In the genomic region with DNA sequence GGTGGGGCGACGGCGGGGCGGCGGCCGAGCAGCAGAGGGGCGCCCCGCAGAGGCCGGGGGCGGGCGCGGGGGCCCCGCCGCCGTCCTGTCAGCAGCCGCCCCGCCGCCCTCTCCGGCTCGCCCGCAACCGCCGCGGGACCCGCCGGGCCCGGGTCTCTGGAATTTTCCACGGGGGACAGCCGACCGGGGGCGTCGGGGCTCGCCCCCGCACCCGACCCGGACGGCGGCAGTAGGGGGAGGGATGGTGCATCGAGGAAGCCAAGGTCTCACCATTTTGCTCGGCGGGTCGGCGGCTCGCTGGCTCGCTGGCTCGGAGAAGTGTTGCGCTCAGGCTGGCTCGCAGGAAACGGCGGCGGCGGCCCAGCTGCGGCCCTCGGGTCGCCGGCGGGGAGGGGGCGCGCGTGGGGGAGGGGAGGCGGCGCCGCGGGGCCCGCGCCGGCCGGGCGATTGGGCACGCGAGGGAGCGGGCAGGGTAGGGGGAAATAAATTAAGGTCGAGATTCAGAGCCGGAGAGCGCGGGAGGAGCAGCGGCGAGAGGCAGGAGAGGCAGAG, we compare ENCODE assay signal across 8 cellular contexts. TPM values are rescaled to one million over a fixed set of nuclear protein-coding genes. Genes with fewer than 3 reads are reported as not detected.
A peak's percentile ranks its signal among the peaks of the same experiment; 100 is the strongest.
DNase-seq lines count a peak whose midpoint lies in the region; ATAC-seq and TF ChIP-seq lines count a peak whose summit lies in the region.

No MANE protein-coding gene starts in this region.

- peak overlapping the region; percentile 54 to 73 for H2BK12ac ChIP-seq in mesenchymal stem cell (ENCODE audit: low read length in 2 of 2)

- H2AFZ ChIP-seq in mesenchymal stem cell (ENCODE audit: low read depth, low read length), result peak overlapping the region; percentile 29

- peak overlapping the region; percentile 86 for H2BK15ac ChIP-seq in mesenchymal stem cell (ENCODE audit: low read depth, poor library complexity, severe bottlenecking)

- H3K9me3 ChIP-seq in mesenchymal stem cell (ENCODE audit: control insufficient read depth, low read length), result no peaks in the 10 kb centered on the region

- H3K18ac ChIP-seq in mesenchymal stem cell (ENCODE audit: low read depth in 1 of 2, low read length in 2 of 2), result peak overlapping the region; percentile 81 to 94

- H2BK120ac ChIP-seq in mesenchymal stem cell (ENCODE audit: low read depth, low read length), result peak overlapping the region; percentile 84

- DNase-seq in NCI-H82 (lab: John Stamatoyannopoulos, UW) (peak; percentile 59), NCI-H82 treated with DMSO at 0.1 percent for 48 hours (lab: John Stamatoyannopoulos, UW; ENCODE audit: unreplicated experiment) (no peak), choroid plexus epithelial cell (ENCODE audit: low read depth) (no peak), mesenchymal stem cell (no peak), NOMO-1 treated with DMSO at 0.1 percent for 48 hours (lab: John Stamatoyannopoulos, UW; ENCODE audit: unreplicated experiment) (no peak)
- DNase-seq in stimulated activated CD8-positive, alpha-beta memory T cell treated with anti-CD3 and anti-CD28 coated beads, Interleukin-4, amount 100 ng/mL, for 24 hours (ENCODE audit: low read depth), result peak; percentile 28

- H3K79me1 ChIP-seq in mesenchymal stem cell (replicated peaks; ENCODE audit: low read length, poor library complexity, severe bottlenecking), result no peaks in the 10 kb centered on the region

- peak overlapping the region; percentile 72 for H4K91ac ChIP-seq in mesenchymal stem cell (ENCODE audit: low read length)

- peak overlapping the region; percentile 74 to 89 for H3K14ac ChIP-seq in mesenchymal stem cell (ENCODE audit: low read length in 2 of 2)

- TF ChIP-seq CTCF in choroid plexus epithelial cell (conservative IDR thresholded peaks at IDR 0.05; ENCODE audit: low read depth, low read length), result no peak

- H2BK5ac ChIP-seq in mesenchymal stem cell (ENCODE audit: low read depth, low read length, poor library complexity, severe bottlenecking), result peak overlapping the region; percentile 84

- H3K4me2 ChIP-seq in mesenchymal stem cell (ENCODE audit: low read length, poor library complexity, severe bottlenecking), result peak overlapping the region; percentile 92

- WGBS in mesenchymal stem cell, result 0% methylated on average over 17 of the region's 78 CpGs

- peak overlapping the region; percentile 75 for H4K8ac ChIP-seq in mesenchymal stem cell (ENCODE audit: low read length)

- H3K9ac ChIP-seq in mesenchymal stem cell (ENCODE audit: low read length), result peak overlapping the region; percentile 95

- H3K4me3 ChIP-seq in choroid plexus epithelial cell (ENCODE audit: low read depth, low read length) (peak overlapping the region; percentile 93), mesenchymal stem cell (ENCODE audit: insufficient read depth in 1 of 2, low read depth in 1 of 2, low read length in 2 of 2) (peak overlapping the region; percentile 81 to 91)

- peak overlapping the region; percentile 91 for H3K27ac ChIP-seq in mesenchymal stem cell (ENCODE audit: low read length, poor library complexity, severe bottlenecking)

- H3K4me1 ChIP-seq in mesenchymal stem cell (ENCODE audit: control insufficient read depth, insufficient read depth, low read depth, low read length), result peaks cover 1% of the 10 kb centered on the region

- H3K36me3 ChIP-seq in mesenchymal stem cell (ENCODE audit: control insufficient read depth in 1 of 2, insufficient read depth in 2 of 2, low read depth in 1 of 2, low read length in 2 of 2), result no peaks in the 10 kb centered on the region

- H3K23ac ChIP-seq in mesenchymal stem cell (ENCODE audit: low read length in 2 of 2), result peak overlapping the region; percentile 85 to 89

- H3K27me3 ChIP-seq in mesenchymal stem cell (ENCODE audit: control insufficient read depth in 1 of 2, insufficient read depth in 1 of 2, low read length in 2 of 2), result no peaks in the 10 kb centered on the region

- ATAC-seq in HG03135 (IDR thresholded peaks at IDR 0.05; ENCODE audit: unreplicated experiment), result peak; percentile 9
- peak; percentile 1 to 2 for ATAC-seq in activated CD4-positive, CD25-positive, alpha-beta regulatory T cell treated with anti-CD3 and anti-CD28 coated beads, Interleukin-2, amount 50 U/mL, for 24 hours

- H3K4ac ChIP-seq in mesenchymal stem cell (ENCODE audit: low read depth in 1 of 2, low read length in 2 of 2), result peak overlapping the region; percentile 89 to 97

- H2AK5ac ChIP-seq in mesenchymal stem cell (ENCODE audit: low read length, severe bottlenecking), result no peak overlapping the region

RNA-seq across cellular contexts. Expression of a gene that starts 0.4 kb away (rescaled TPM):
- polyA plus RNA-seq in mesenchymal stem cell (2013, experiment 1 of 2), result 28.6 TPM
- 29.2 TPM for polyA plus RNA-seq in mesenchymal stem cell (2013, experiment 2 of 2)

Comparison
In these comparisons a context has a peak if more than half of its experiments do, and no peak if none do; other contexts are left out.
1. DNase-seq: peak in NCI-H82 (single experiment) and stimulated activated CD8-positive, alpha-beta memory T cell treated with anti-CD3 and anti-CD28 coated beads, Interleukin-4, amount 100 ng/mL, for 24 hours (single experiment); none in NCI-H82 treated with DMSO at 0.1 percent for 48 hours (single experiment), choroid plexus epithelial cell (single experiment), mesenchymal stem cell (single experiment) and NOMO-1 treated with DMSO at 0.1 percent for 48 hours (single experiment).